Comparison of ENCODE assay signal across 8 cellular contexts in the genomic region with DNA sequence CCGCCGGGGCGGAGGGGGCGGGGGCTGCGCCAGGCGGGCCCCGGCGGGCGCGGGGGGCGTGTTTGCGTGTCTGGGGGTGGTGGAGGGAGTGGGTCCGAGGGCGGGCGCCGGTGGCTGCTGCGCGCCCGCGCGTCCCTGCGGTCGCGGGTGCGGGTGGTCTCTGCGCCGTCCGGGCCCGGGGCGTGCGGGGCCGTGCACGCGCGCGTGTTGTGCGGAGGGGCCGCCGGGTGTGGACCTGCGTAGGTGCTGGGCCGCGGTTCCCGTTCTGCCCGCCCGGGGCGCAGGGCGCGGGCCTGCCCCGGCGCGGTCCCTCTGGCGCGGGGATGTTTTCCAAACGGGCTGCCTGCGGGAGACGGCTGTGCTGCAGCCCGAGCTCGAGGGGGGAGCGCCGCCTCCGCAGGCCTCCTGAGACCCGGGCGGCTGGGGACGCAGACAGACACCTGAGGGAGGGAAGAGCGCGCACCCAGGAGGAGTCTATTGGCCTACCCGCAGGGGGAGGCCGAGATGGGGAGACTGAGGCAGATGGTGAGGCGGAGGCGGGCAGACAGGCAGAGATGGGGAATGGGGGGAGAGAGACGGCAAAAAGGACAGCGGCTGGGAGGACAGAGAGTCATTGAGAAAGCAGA. TPM values are rescaled to one million over a fixed set of nuclear protein-coding genes. Genes with fewer than 3 reads are reported as not detected.
DNase-seq lines count a peak whose midpoint lies in the region; ATAC-seq and TF ChIP-seq lines count a peak whose summit lies in the region.

No MANE protein-coding gene starts in this region.

- peaks cover 32% of the 10 kb centered on the region for H3K4me1 Mint-ChIP-seq in CD14-positive monocyte
- H3K4me1 Mint-ChIP-seq in natural killer cell = peaks cover 13 to 21% of the 10 kb centered on the region in 2 donors

- peak; percentile 53 for TF ChIP-seq CTCF in CD14-positive monocyte (IDR thresholded peaks at IDR 0.05)
- peak; percentile 46 for TF ChIP-seq CTCF in natural killer cell (IDR thresholded peaks at IDR 0.05)

- peak; percentile 36 for ATAC-seq in GM18867 (IDR thresholded peaks at IDR 0.05; ENCODE audit: unreplicated experiment)
- peak; percentile 26 for ATAC-seq in HG03135 (IDR thresholded peaks at IDR 0.05; ENCODE audit: unreplicated experiment)
- peak; percentile 44 for ATAC-seq in esophagus mucosa
- ATAC-seq in natural killer cell = peak; percentile 37 to 63 (median 47)

- peaks cover 18 to 29% of the 10 kb centered on the region in 2 donors for H3K36me3 Mint-ChIP-seq in CD14-positive monocyte
- no peaks in the 10 kb centered on the region for H3K36me3 Mint-ChIP-seq in natural killer cell

- H3K4me3 Mint-ChIP-seq in CD14-positive monocyte (peak overlapping the region; percentile 88 to 91), natural killer cell (peak overlapping the region; percentile 94)

- DNase-seq in CD14-positive monocyte (ENCODE audit: low spot score) (no peak), T1000 (lab: John Stamatoyannopoulos, UW) (peak; percentile 47), natural killer cell (no peak), midbrain (lab: John Stamatoyannopoulos, UW) (no peak), COLO829 (ENCODE audit: low spot score) (no peak)

- peak overlapping the region; percentile 32 to 97 (median 90) for H3K27ac Mint-ChIP-seq in CD14-positive monocyte
- H3K27ac Mint-ChIP-seq in natural killer cell = peak overlapping the region in 1 of 2 donors; percentile 93

- intact Hi-C loops in CD14-positive monocyte (cut with micrococcal nuclease) = loop anchor here (2.0 kb wide), 2 partner anchors 14 to 28 kb away; a partner anchor contains a TSS
- intact Hi-C loops in natural killer cell (cut with micrococcal nuclease) = loop anchor here (2.0 kb wide), 1 partner anchor 14 kb away; a partner anchor contains a TSS

- peaks cover 0 to 3% (median 0%) of the 10 kb centered on the region in 7 donors for H3K9me3 Mint-ChIP-seq in CD14-positive monocyte
- H3K9me3 Mint-ChIP-seq in natural killer cell = no peaks in the 10 kb centered on the region

- H3K27me3 Mint-ChIP-seq in CD14-positive monocyte (ENCODE audit: low read depth in 3 of 3) = peaks cover 0 to 5% (median 2%) of the 10 kb centered on the region in 3 donors
- no peaks in the 10 kb centered on the region for H3K27me3 Mint-ChIP-seq in natural killer cell (ENCODE audit: low read depth in 2 of 2)

RNA-seq across cellular contexts. Expression of a gene that starts 0.4 kb away (rescaled TPM):
- 10 to 100 TPM; 11.3 to 13.2 TPM for polyA plus RNA-seq in CD14-positive monocyte
- total RNA-seq in esophagus mucosa (3.7 TPM), natural killer cell (1 to 10 TPM; 5.3 to 6.3 (median 5.6) TPM)

RNA-seq across cellular contexts. Expression of a gene that starts 13.1 kb away (rescaled TPM):
- 10 to 100 TPM; 22.4 to 26.7 TPM for polyA plus RNA-seq in CD14-positive monocyte
- total RNA-seq in esophagus mucosa (46.9 TPM), natural killer cell (10 to 100 TPM; 37.4 to 42.9 (median 38.6) TPM)

RNA-seq across cellular contexts. Expression of a gene that starts 28.5 kb away (rescaled TPM):
- polyA plus RNA-seq in CD14-positive monocyte = 10 to 100 TPM; 59.6 to 64.6 TPM
- total RNA-seq in esophagus mucosa (66.4 TPM), natural killer cell (10 to 100 TPM; 20.7 to 24.2 (median 23.9) TPM)

RNA-seq across cellular contexts. Expression of a gene that starts 43.3 kb away (rescaled TPM):
- polyA plus RNA-seq in CD14-positive monocyte = 1 to 10 TPM; 1.3 to 3.5 TPM
- 11.8 TPM for total RNA-seq in esophagus mucosa
- 10 to 100 TPM; 12.5 to 22.5 (median 18.1) TPM for total RNA-seq in natural killer cell

RNA-seq across cellular contexts. Expression of a gene that starts 46.3 kb away (rescaled TPM):
- polyA plus RNA-seq in CD14-positive monocyte = not detected
- total RNA-seq in esophagus mucosa (not detected), natural killer cell (not detected)
